Comparison of ENCODE assay signal across 16 cellular contexts in the genomic region with DNA sequence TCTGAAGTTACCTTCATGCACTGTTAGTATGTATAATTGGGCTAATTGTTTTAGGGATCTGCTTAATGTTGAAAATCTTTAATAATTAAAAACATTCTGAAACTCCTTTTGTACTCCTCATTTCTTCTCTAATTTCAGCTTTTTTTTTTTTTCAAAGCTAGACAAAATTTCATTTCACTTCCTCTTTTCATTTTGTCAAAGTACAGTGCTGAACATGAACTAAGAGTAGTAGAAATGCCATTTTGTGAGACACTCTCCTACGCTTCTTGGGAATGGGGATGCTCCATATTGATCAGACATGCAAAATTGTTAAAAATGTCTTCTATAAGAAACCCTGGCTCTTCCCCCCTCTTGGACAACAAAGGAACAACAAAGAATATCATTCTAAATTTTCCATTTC. TPM values are rescaled to one million over a fixed set of nuclear protein-coding genes. Genes with fewer than 3 reads are reported as not detected.
DNase-seq lines count a peak whose midpoint lies in the region; ATAC-seq and TF ChIP-seq lines count a peak whose summit lies in the region.
"Had no signal": no experiment of that assay in that cellular context is flagged by ENCODE, and none has a peak within 500 bp of the region (broad histone marks: within the 10 kb centered on the region; RNA-seq: fewer than 3 reads in every experiment).

No MANE protein-coding gene starts in this region.

- peak overlapping the region; percentile 71 for H3K9ac ChIP-seq in OCI-LY1 (ENCODE audit: low read length)
- H3K9ac ChIP-seq: GM23248 had no signal

- 48 to 66% (median 51%) methylated on average over 1 of the region's 1 CpG for WGBS in spleen, 5 donors

- H3K9me3 ChIP-seq in OCI-LY1 (ENCODE audit: low read length) (no peaks in the 10 kb centered on the region), spleen (no peaks in the 10 kb centered on the region)

- intact Hi-C loops in spleen (cut with DNase I; ENCODE audit: low total_unique reads), result no loop called here

- H3K9me2 ChIP-seq in OCI-LY1 (ENCODE audit: low read depth, low read length), result no peaks in the 10 kb centered on the region

- H3K4me3 ChIP-seq in OCI-LY1 (ENCODE audit: low read depth, low read length, poor library complexity, severe bottlenecking) (peak overlapping the region; percentile 65), spleen (peak overlapping the region in 4 of 8 donors; percentile 12 to 71 (median 47))
- H3K4me3 ChIP-seq: GM23248, hepatocyte had no signal

- H3K27me3 ChIP-seq in OCI-LY1 (ENCODE audit: insufficient read depth, low read length) (no peaks in the 10 kb centered on the region), spleen (replicated peaks in 1 of 7) (no peaks in the 10 kb centered on the region)
- H3K27me3 ChIP-seq: hepatocyte had no signal

- H3K27ac ChIP-seq in OCI-LY1 (ENCODE audit: low read depth, low read length, poor library complexity, severe bottlenecking) (peak overlapping the region; percentile 96), spleen (peak overlapping the region in 6 of 8 donors; percentile 38 to 90 (median 86))
- H3K27ac ChIP-seq: GM23248, hepatocyte had no signal

- no peaks in the 10 kb centered on the region for H4K20me1 ChIP-seq in OCI-LY1 (ENCODE audit: insufficient read depth, low read length)

- peak; percentile 8 for ATAC-seq in GM21786 (IDR thresholded peaks at IDR 0.05; ENCODE audit: unreplicated experiment)

- TF ChIP-seq POLR2A in spleen (IDR thresholded peaks at IDR 0.05), result no peak

- H2AFZ ChIP-seq in OCI-LY1 (ENCODE audit: low read length), result no peak overlapping the region
- H2AFZ ChIP-seq: GM23248, hepatocyte had no signal

- H3K36me3 ChIP-seq in OCI-LY1 (ENCODE audit: insufficient read depth, low read length) (no peaks in the 10 kb centered on the region), spleen (no peaks in the 10 kb centered on the region)

- peaks cover 20% of the 10 kb centered on the region; the same call in 1 of the 2 replicates for H3K79me2 ChIP-seq in OCI-LY1 (ENCODE audit: insufficient read depth, low read length)
- H3K79me2 ChIP-seq: hepatocyte had no signal

- H3K4me1 ChIP-seq in OCI-LY1 (ENCODE audit: insufficient read depth, low read length, severe bottlenecking) (peaks cover 81% of the 10 kb centered on the region), spleen (peaks cover 0 to 57% (median 23%) of the 10 kb centered on the region in 6 donors)

- peaks cover 7% of the 10 kb centered on the region; the same call in 1 of the 2 replicates for H3F3A ChIP-seq in OCI-LY1 (ENCODE audit: insufficient read depth, low read length)

- peak; percentile 58 for DNase-seq in NCI-H1694 treated with DMSO at 0.1 percent for 48 hours (lab: John Stamatoyannopoulos, UW)
- DNase-seq in NCI-H1694 (lab: John Stamatoyannopoulos, UW), result no peak
- no peak for DNase-seq in spleen
- DNase-seq in DMS153 treated with DMSO at 0.1 percent for 48 hours (lab: John Stamatoyannopoulos, UW; ENCODE audit: unreplicated experiment), result no peak
- no peak for DNase-seq in activated effector memory CD4-positive, alpha-beta T cell treated with anti-CD3 and anti-CD28 coated beads, Interleukin-2, amount 50 U/mL, for 16 hours
- no peak for DNase-seq in SW480 (ENCODE audit: low spot score)
- DNase-seq: 8988T; activated T-cell treated with anti-CD3 and anti-CD28 coated beads for 4 hours; aorta; GM23248; mammary epithelial cell; stimulated activated CD4-positive, alpha-beta T cell treated with anti-CD3 and anti-CD28 coated beads, Interleukin-2, amount 100 ng/mL, for 48 hours; substantia nigra had no signal

- H3K4me2 ChIP-seq in OCI-LY1 (ENCODE audit: low read length), result peak overlapping the region; percentile 89
- H3K4me2 ChIP-seq: hepatocyte had no signal

- no peak for TF ChIP-seq CTCF in OCI-LY1 (IDR thresholded peaks at IDR 0.05; ENCODE audit: low read length)
- TF ChIP-seq CTCF in spleen (IDR thresholded peaks at IDR 0.05 in 8 of 11, conservative IDR thresholded peaks at IDR 0.05 in 3 of 11), result no peak

RNA-seq across cellular contexts. Expression of a gene that starts 1.7 kb away (rescaled TPM):
- total RNA-seq in spleen, result 1 to 10 TPM; 1.7 to 3.4 (median 2.6) TPM
- under 1 TPM; 0.38 to 0.44 (median 0.41) TPM for polyA plus RNA-seq in spleen
- polyA plus RNA-seq: GM23248 had no signal
